ENCODE assay signal across 36 cellular contexts in the genomic region with DNA sequence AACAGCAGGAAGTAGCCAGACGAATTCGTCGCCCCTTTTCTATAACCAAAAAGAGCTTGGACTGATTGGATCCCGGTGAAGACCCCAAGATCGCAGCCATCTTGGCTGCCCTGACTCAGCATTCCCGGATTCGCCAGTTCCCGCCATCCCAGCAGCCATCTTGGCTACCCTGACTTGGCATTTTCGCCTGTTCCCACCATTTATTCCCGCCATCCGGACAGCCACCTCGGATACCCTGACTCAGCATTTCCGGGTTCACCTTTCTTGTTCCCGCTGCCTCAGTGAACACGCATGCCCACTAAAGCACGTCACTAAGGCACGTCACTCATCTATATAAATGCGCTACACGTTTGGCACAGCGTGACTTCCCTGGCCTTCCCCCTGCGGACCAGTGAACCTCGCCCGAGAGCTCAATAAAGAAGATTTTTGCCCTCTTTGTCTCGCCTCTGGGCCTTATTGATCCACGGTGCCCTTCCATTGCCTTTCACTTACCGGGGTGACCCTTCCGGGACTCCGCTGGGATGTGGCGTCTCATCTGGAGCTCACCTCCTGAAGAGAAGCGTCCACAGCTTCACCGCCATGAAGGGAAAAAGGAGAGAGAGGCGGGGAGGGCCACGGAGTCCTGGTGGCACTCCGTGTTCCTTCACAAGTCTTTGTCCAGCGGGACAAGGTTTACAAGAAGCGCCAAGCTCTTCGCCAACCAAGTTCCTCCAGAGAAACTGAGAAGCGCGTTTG. TPM values are rescaled to one million over a fixed set of nuclear protein-coding genes. Genes with fewer than 3 reads are reported as not detected.
DNase-seq lines count a peak whose midpoint lies in the region; ATAC-seq, FAIRE-seq and TF ChIP-seq lines count a peak whose summit lies in the region.
"Had no signal": no experiment of that assay in that cellular context is flagged by ENCODE, and none has a peak within 500 bp of the region (broad histone marks: within the 10 kb centered on the region; RNA-seq: fewer than 3 reads in every experiment).

No MANE protein-coding gene starts in this region.

- H3K36me3 ChIP-seq in K562 (ENCODE audit: control insufficient read depth, insufficient read depth, low read length): no peaks in the 10 kb centered on the region
- H3K36me3 ChIP-seq: BLaER1, gastroesophageal sphincter, upper lobe of left lung had no signal

- DNase-seq in Daoy (ENCODE audit: low read depth) (peak; percentile 23), NCI-H1105 treated with DMSO at 0.1 percent for 48 hours (lab: John Stamatoyannopoulos, UW) (peak; percentile 43), K562 (ENCODE audit: extremely low read depth in 1 of 4, low spot score in 3 of 4) (no peak), right cardiac atrium (no peak)
- DNase-seq: activated CD4-positive, alpha-beta T cell treated with anti-CD3 and anti-CD28 coated beads, Interleukin-2, amount 50 U/mL, for 4 hours; activated CD8-positive, alpha-beta memory T cell treated with anti-CD3 and anti-CD28 coated beads, Interleukin-2, amount 10 ng/mL, durations not matched to agents 7 days and 5 days; activated naive CD4-positive, alpha-beta T cell treated with anti-CD3 and anti-CD28 coated beads for 36 hours; activated T-cell treated with anti-CD3 and anti-CD28 coated beads, Interleukin-2, amount 50 U/mL, for 72 hours; GDM1; hippocampal formation; MM.1S; mucosa of descending colon; natural killer cell; NCI-H1436 treated with DMSO at 0.1 percent for 48 hours; NCI-H2171; NCI-H526; occipital lobe; SHP77 treated with DMSO at 0.1 percent for 48 hours; T-helper 2 cell had no signal

- no peak for TF ChIP-seq POLR2A in K562 (conservative IDR thresholded peaks at IDR 0.05)

- no peaks in the 10 kb centered on the region for H3K9me3 ChIP-seq in K562 (replicated peaks; ENCODE audit: control insufficient read depth, insufficient read depth, low read depth, low read length)
- no peaks in the 10 kb centered on the region for H3K9me3 ChIP-seq in right cardiac atrium (ENCODE audit: control insufficient read depth, low read length)

- H3K79me2 ChIP-seq in K562 (ENCODE audit: control insufficient read depth, insufficient read depth, low read length): no peaks in the 10 kb centered on the region

- no TSS peak for BruUV-seq in K562 (replicated peaks; lab: Mats Ljungman, UMichigan)

- intact Hi-C loops in K562 (cut with micrococcal nuclease) (no loop called here), right cardiac atrium (cut with DNase I) (no loop called here)

- peak overlapping the region; percentile 24; the same call in 1 of the 2 replicates for H2AFZ ChIP-seq in K562 (ENCODE audit: low read depth, low read length)

- H3K27me3 ChIP-seq in K562 (ENCODE audit: control insufficient read depth in 2 of 2, insufficient read depth in 2 of 2, low read length in 2 of 2) (peaks cover 6 to 47% of the 10 kb centered on the region in 2 experiments), right cardiac atrium (ENCODE audit: control insufficient read depth, insufficient read depth) (no peaks in the 10 kb centered on the region)
- H3K27me3 ChIP-seq: BLaER1, gastroesophageal sphincter, upper lobe of left lung had no signal

- no peak for FAIRE-seq in K562 (lab: Jason Lieb, UNC)
- FAIRE-seq: endothelial cell of umbilical vein had no signal

- no peaks in the 10 kb centered on the region for H3K9me1 ChIP-seq in K562 (ENCODE audit: control insufficient read depth, insufficient read depth, low read length)

- TF ChIP-seq RAD21 in K562 (CRISPR knock-in tag; conservative IDR thresholded peaks at IDR 0.05 in 1 of 2, IDR thresholded peaks at IDR 0.05 in 1 of 2): no peak

- CTCF ChIA-PET in K562 (lab: Yijun Ruan, JAX; ENCODE audit: low intra/inter-chr PET ratio): no interaction called here

- H3K9ac ChIP-seq in K562 (ENCODE audit: insufficient read depth in 1 of 2, low read depth in 2 of 2, low read length in 2 of 2): no peak overlapping the region
- H3K9ac ChIP-seq: BLaER1, KMS-11 had no signal

- H3K27ac ChIP-seq in C4-2B (peak overlapping the region; percentile 69), K562 (ENCODE audit: extremely low read depth, low read depth, low read length) (no peak overlapping the region), right cardiac atrium (ENCODE audit: low read length) (no peak overlapping the region)
- H3K27ac ChIP-seq: BLaER1, gastroesophageal sphincter, KMS-11, skin epidermis, upper lobe of left lung had no signal

- no peaks in the 10 kb centered on the region for H4K20me1 ChIP-seq in K562 (replicated peaks; ENCODE audit: control insufficient read depth, insufficient read depth, low read length)
- H4K20me1 ChIP-seq: BLaER1 had no signal

- 28% methylated on average over 32 of the region's 39 CpGs for WGBS in K562 (ENCODE audit: insufficient coverage, low coverage, missing lambda C conversion rate)
- 94% methylated on average over 39 of the region's 39 CpGs for WGBS in right cardiac atrium

- TF ChIP-seq EP300 in K562 (IDR thresholded peaks at IDR 0.05; ENCODE audit: low read length): no peak

- in situ Hi-C loops in K562 (cut with MboI): no loop called here

- ATAC-seq in K562 (no peak), GM19455 (IDR thresholded peaks at IDR 0.05; ENCODE audit: unreplicated experiment) (no peak), GM18867 (IDR thresholded peaks at IDR 0.05; ENCODE audit: unreplicated experiment) (no peak), GM21515 (IDR thresholded peaks at IDR 0.05; ENCODE audit: unreplicated experiment) (no peak), right cardiac atrium (no peak)
- ATAC-seq: activated CD8-positive, alpha-beta memory T cell treated with anti-CD3 and anti-CD28 coated beads, Interleukin-2, amount 10 ng/mL, durations not matched to agents 7 days and 5 days; activated T-cell treated with anti-CD3 and anti-CD28 coated beads, Interleukin-2, amount 50 U/mL, for 72 hours; gastroesophageal sphincter; mucosa of descending colon; natural killer cell; Panc1; stimulated activated memory B cell treated with anti-CD40 and anti-IgM and Interleukin-4, amounts not matched to agents 10 μg/mL and 1 μg/mL and 100 μg/mL, for 72 hours had no signal

- POLR2A ChIA-PET in K562 (lab: Yijun Ruan, JAX): no interaction called here

- no peak overlapping the region; the same call in 1 of the 2 replicates for H3K4me2 ChIP-seq in K562 (ENCODE audit: insufficient read depth, low read length)
- H3K4me2 ChIP-seq: BLaER1, KMS-11 had no signal

- H3K4me3 ChIP-seq in K562: no peak overlapping the region
- H3K4me3 ChIP-seq in right cardiac atrium (ENCODE audit: low read length): no peak overlapping the region
- H3K4me3 ChIP-seq: BLaER1, gastroesophageal sphincter, lung, mucosa of descending colon, skin epidermis, upper lobe of left lung had no signal

- H3K4me1 ChIP-seq in K562 (replicated peaks in 1 of 2; ENCODE audit: control insufficient read depth in 2 of 2, insufficient read depth in 2 of 2, low read length in 2 of 2): peaks cover 0 to 3% of the 10 kb centered on the region in 2 experiments; a peak in 1 of 5 replicates
- H3K4me1 ChIP-seq in right cardiac atrium (ENCODE audit: control insufficient read depth, insufficient read depth, low read length): no peaks in the 10 kb centered on the region
- H3K4me1 ChIP-seq: BLaER1, gastroesophageal sphincter, upper lobe of left lung had no signal

- TF ChIP-seq CTCF in C4-2B (conservative IDR thresholded peaks at IDR 0.05) (no peak), K562 (IDR thresholded peaks at IDR 0.05 in 2 of 3, conservative IDR thresholded peaks at IDR 0.05 in 1 of 3; ENCODE audit: insufficient read depth in 2 of 3, low read depth in 1 of 3, low read length in 3 of 3) (no peak)

RNA-seq across cellular contexts. Expression of gene OR56A3, which starts 4.0 kb away (rescaled TPM):
- 0.11 and 1.3 TPM in 2 replicates for total RNA-seq in Daoy (2014; rRNA removed; shearing (Covaris generic))
- total RNA-seq in K562 (2011; cell fraction: chromatin; rRNA removed; ENCODE audit: low replicate concordance): not detected in 2 replicates
- total RNA-seq in K562 (2011; cell fraction: nucleolus; rRNA removed): not detected in 2 replicates
- not detected in 2 replicates for total RNA-seq in K562 (2011; cell fraction: nucleoplasm; rRNA removed)
- total RNA-seq in K562 (2014; rRNA removed) (not detected in 2 replicates), K562 (2014; rRNA removed; fragmentation: Illumina TruSeq; extraction: Trizol) (not detected in 2 replicates), K562 (2015; rRNA removed; fragmentation: Illumina TruSeq; extraction: Trizol) (not detected in 2 replicates), K562 (2021) (not detected in 2 replicates), right cardiac atrium (not detected)
- polyA plus RNA-seq in K562 (2011; rRNA removed) (not detected in 2 replicates), K562 (2014; fragmentation: Illumina TruSeq; extraction: Trizol) (not detected in 2 replicates), K562 (2014; fragmentation: Nextera tagmentation; extraction: Ambion mirVana) (not detected), K562 (2014; rRNA removed) (not detected in 2 replicates), right cardiac atrium (not detected)
- not detected in 2 replicates for polyA plus RNA-seq in K562 (2011; cell fraction: cytosol; rRNA removed)
- polyA plus RNA-seq in K562 (2011; cell fraction: nucleus; rRNA removed): not detected in 2 replicates
- not detected in 2 replicates for polyA plus RNA-seq in K562 (2012)
- not detected in 2 replicates for polyA minus RNA-seq in K562 (2011; rRNA and poly(A)+ RNA removed)
- not detected in 2 replicates for polyA minus RNA-seq in K562 (2011; cell fraction: cytosol; rRNA and poly(A)+ RNA removed)
- polyA minus RNA-seq in K562 (2011; cell fraction: nucleus; rRNA and poly(A)+ RNA removed): not detected in 2 replicates
- total RNA-seq: activated CD8-positive, alpha-beta memory T cell treated with anti-CD3 and anti-CD28 coated beads, Interleukin-2, amount 10 ng/mL, durations not matched to agents 7 days and 5 days; activated naive CD4-positive, alpha-beta T cell treated with anti-CD3 and anti-CD28 coated beads for 36 hours; activated T-cell treated with anti-CD3 and anti-CD28 coated beads, Interleukin-2, amount 50 U/mL, for 72 hours; endothelial cell of umbilical vein; fibroblast of lung; gastroesophageal sphincter; HT-29; lung; mucosa of descending colon; natural killer cell; occipital lobe; renal cortical epithelial cell; subcutaneous adipose tissue; upper lobe of left lung had no signal
- polyA plus RNA-seq: endothelial cell of umbilical vein, fibroblast of lung, lung had no signal

RNA-seq across cellular contexts. Expression of gene OR56A5, which starts 30.3 kb away (rescaled TPM):
- not detected in 2 replicates for total RNA-seq in Daoy (2014; rRNA removed; shearing (Covaris generic))
- total RNA-seq in K562 (2011; cell fraction: chromatin; rRNA removed; ENCODE audit: low replicate concordance): not detected in 2 replicates
- total RNA-seq in K562 (2011; cell fraction: nucleolus; rRNA removed): not detected in 2 replicates
- total RNA-seq in K562 (2011; cell fraction: nucleoplasm; rRNA removed): not detected in 2 replicates
- total RNA-seq in K562 (2014; rRNA removed) (not detected in 2 replicates), K562 (2014; rRNA removed; fragmentation: Illumina TruSeq; extraction: Trizol) (not detected in 2 replicates), K562 (2015; rRNA removed; fragmentation: Illumina TruSeq; extraction: Trizol) (not detected in 2 replicates), K562 (2021) (not detected in 2 replicates), right cardiac atrium (not detected)
- polyA plus RNA-seq in K562 (2011; rRNA removed) (not detected in 2 replicates), K562 (2014; fragmentation: Illumina TruSeq; extraction: Trizol) (not detected in 2 replicates), K562 (2014; fragmentation: Nextera tagmentation; extraction: Ambion mirVana) (not detected), K562 (2014; rRNA removed) (not detected in 2 replicates), right cardiac atrium (not detected)
- polyA plus RNA-seq in K562 (2011; cell fraction: cytosol; rRNA removed): not detected in 2 replicates
- polyA plus RNA-seq in K562 (2011; cell fraction: nucleus; rRNA removed): not detected in 2 replicates
- not detected in 2 replicates for polyA plus RNA-seq in K562 (2012)
- 0.39 TPM in 1 of 2 replicates, not detected in the other for polyA minus RNA-seq in K562 (2011; rRNA and poly(A)+ RNA removed)
- polyA minus RNA-seq in K562 (2011; cell fraction: cytosol; rRNA and poly(A)+ RNA removed): not detected in 2 replicates
- not detected in 2 replicates for polyA minus RNA-seq in K562 (2011; cell fraction: nucleus; rRNA and poly(A)+ RNA removed)
- total RNA-seq: activated CD8-positive, alpha-beta memory T cell treated with anti-CD3 and anti-CD28 coated beads, Interleukin-2, amount 10 ng/mL, durations not matched to agents 7 days and 5 days; activated naive CD4-positive, alpha-beta T cell treated with anti-CD3 and anti-CD28 coated beads for 36 hours; activated T-cell treated with anti-CD3 and anti-CD28 coated beads, Interleukin-2, amount 50 U/mL, for 72 hours; endothelial cell of umbilical vein; fibroblast of lung; gastroesophageal sphincter; HT-29; lung; mucosa of descending colon; occipital lobe; renal cortical epithelial cell; subcutaneous adipose tissue; upper lobe of left lung had no signal
- polyA plus RNA-seq: endothelial cell of umbilical vein, fibroblast of lung, lung had no signal

RNA-seq across cellular contexts. Expression of gene OR52E5, which starts 45.0 kb away (rescaled TPM):
- not detected in 2 replicates for total RNA-seq in Daoy (2014; rRNA removed; shearing (Covaris generic))
- not detected in 2 replicates for total RNA-seq in K562 (2011; cell fraction: chromatin; rRNA removed; ENCODE audit: low replicate concordance)
- total RNA-seq in K562 (2011; cell fraction: nucleolus; rRNA removed): not detected in 2 replicates
- total RNA-seq in K562 (2011; cell fraction: nucleoplasm; rRNA removed): not detected in 2 replicates
- total RNA-seq in K562 (2014; rRNA removed) (not detected in 2 replicates), K562 (2014; rRNA removed; fragmentation: Illumina TruSeq; extraction: Trizol) (not detected in 2 replicates), K562 (2015; rRNA removed; fragmentation: Illumina TruSeq; extraction: Trizol) (not detected in 2 replicates), K562 (2021) (not detected in 2 replicates), right cardiac atrium (not detected)
- polyA plus RNA-seq in K562 (2011; rRNA removed) (not detected in 2 replicates), K562 (2014; fragmentation: Illumina TruSeq; extraction: Trizol) (not detected in 2 replicates), K562 (2014; fragmentation: Nextera tagmentation; extraction: Ambion mirVana) (not detected), K562 (2014; rRNA removed) (not detected in 2 replicates), right cardiac atrium (not detected)
- not detected in 2 replicates for polyA plus RNA-seq in K562 (2011; cell fraction: cytosol; rRNA removed)
- not detected in 2 replicates for polyA plus RNA-seq in K562 (2011; cell fraction: nucleus; rRNA removed)
- not detected in 2 replicates for polyA plus RNA-seq in K562 (2012)
- not detected in 2 replicates for polyA minus RNA-seq in K562 (2011; rRNA and poly(A)+ RNA removed)
- not detected in 2 replicates for polyA minus RNA-seq in K562 (2011; cell fraction: cytosol; rRNA and poly(A)+ RNA removed)
- polyA minus RNA-seq in K562 (2011; cell fraction: nucleus; rRNA and poly(A)+ RNA removed): not detected in 2 replicates
- total RNA-seq: activated CD8-positive, alpha-beta memory T cell treated with anti-CD3 and anti-CD28 coated beads, Interleukin-2, amount 10 ng/mL, durations not matched to agents 7 days and 5 days; activated naive CD4-positive, alpha-beta T cell treated with anti-CD3 and anti-CD28 coated beads for 36 hours; activated T-cell treated with anti-CD3 and anti-CD28 coated beads, Interleukin-2, amount 50 U/mL, for 72 hours; endothelial cell of umbilical vein; fibroblast of lung; gastroesophageal sphincter; HT-29; lung; mucosa of descending colon; natural killer cell; occipital lobe; renal cortical epithelial cell; subcutaneous adipose tissue; upper lobe of left lung had no signal
- polyA plus RNA-seq: endothelial cell of umbilical vein, fibroblast of lung, lung had no signal

RNA-seq across cellular contexts. Expression of gene OR52L1, which starts 48.8 kb away (rescaled TPM):
- total RNA-seq in Daoy (2014; rRNA removed; shearing (Covaris generic)): not detected in 2 replicates
- not detected in 2 replicates for total RNA-seq in K562 (2011; cell fraction: chromatin; rRNA removed; ENCODE audit: low replicate concordance)
- not detected in 2 replicates for total RNA-seq in K562 (2011; cell fraction: nucleolus; rRNA removed)
- not detected in 2 replicates for total RNA-seq in K562 (2011; cell fraction: nucleoplasm; rRNA removed)
- total RNA-seq in K562 (2014; rRNA removed): not detected in 2 replicates
- not detected in 2 replicates for total RNA-seq in K562 (2014; rRNA removed; fragmentation: Illumina TruSeq; extraction: Trizol)
- not detected in 2 replicates for total RNA-seq in K562 (2015; rRNA removed; fragmentation: Illumina TruSeq; extraction: Trizol)
- total RNA-seq in K562 (2021): not detected in 2 replicates
- not detected in 2 replicates for polyA plus RNA-seq in K562 (2011; rRNA removed)
- not detected in 2 replicates for polyA plus RNA-seq in K562 (2011; cell fraction: cytosol; rRNA removed)
- not detected in 2 replicates for polyA plus RNA-seq in K562 (2011; cell fraction: nucleus; rRNA removed)
- polyA plus RNA-seq in K562 (2012): not detected in 2 replicates
- not detected in 2 replicates for polyA plus RNA-seq in K562 (2014; fragmentation: Illumina TruSeq; extraction: Trizol)
- not detected for polyA plus RNA-seq in K562 (2014; fragmentation: Nextera tagmentation; extraction: Ambion mirVana)
- polyA plus RNA-seq in K562 (2014; rRNA removed): not detected in 2 replicates
- polyA minus RNA-seq in K562 (2011; rRNA and poly(A)+ RNA removed): not detected in 2 replicates
- polyA minus RNA-seq in K562 (2011; cell fraction: cytosol; rRNA and poly(A)+ RNA removed): not detected in 2 replicates
- not detected in 2 replicates for polyA minus RNA-seq in K562 (2011; cell fraction: nucleus; rRNA and poly(A)+ RNA removed)
- not detected for total RNA-seq in right cardiac atrium
- not detected for polyA plus RNA-seq in right cardiac atrium
- total RNA-seq: activated CD8-positive, alpha-beta memory T cell treated with anti-CD3 and anti-CD28 coated beads, Interleukin-2, amount 10 ng/mL, durations not matched to agents 7 days and 5 days; activated naive CD4-positive, alpha-beta T cell treated with anti-CD3 and anti-CD28 coated beads for 36 hours; activated T-cell treated with anti-CD3 and anti-CD28 coated beads, Interleukin-2, amount 50 U/mL, for 72 hours; endothelial cell of umbilical vein; fibroblast of lung; gastroesophageal sphincter; HT-29; mucosa of descending colon; occipital lobe; renal cortical epithelial cell; subcutaneous adipose tissue; upper lobe of left lung had no signal
- polyA plus RNA-seq: fibroblast of lung, lung had no signal

RNA-seq across cellular contexts. Expression of gene OR52E4, which starts 57.6 kb away (rescaled TPM):
- total RNA-seq in Daoy (2014; rRNA removed; shearing (Covaris generic)): not detected in 2 replicates
- not detected in 2 replicates for total RNA-seq in K562 (2011; cell fraction: chromatin; rRNA removed; ENCODE audit: low replicate concordance)
- total RNA-seq in K562 (2011; cell fraction: nucleolus; rRNA removed): not detected in 2 replicates
- not detected in 2 replicates for total RNA-seq in K562 (2011; cell fraction: nucleoplasm; rRNA removed)
- total RNA-seq in K562 (2014; rRNA removed) (not detected in 2 replicates), K562 (2014; rRNA removed; fragmentation: Illumina TruSeq; extraction: Trizol) (not detected in 2 replicates), K562 (2015; rRNA removed; fragmentation: Illumina TruSeq; extraction: Trizol) (not detected in 2 replicates), K562 (2021) (not detected in 2 replicates), right cardiac atrium (not detected)
- polyA plus RNA-seq in K562 (2011; rRNA removed) (not detected in 2 replicates), K562 (2014; fragmentation: Illumina TruSeq; extraction: Trizol) (not detected in 2 replicates), K562 (2014; fragmentation: Nextera tagmentation; extraction: Ambion mirVana) (not detected), K562 (2014; rRNA removed) (not detected in 2 replicates), right cardiac atrium (not detected)
- not detected in 2 replicates for polyA plus RNA-seq in K562 (2011; cell fraction: cytosol; rRNA removed)
- not detected in 2 replicates for polyA plus RNA-seq in K562 (2011; cell fraction: nucleus; rRNA removed)
- polyA plus RNA-seq in K562 (2012): not detected in 2 replicates
- not detected in 2 replicates for polyA minus RNA-seq in K562 (2011; rRNA and poly(A)+ RNA removed)
- not detected in 2 replicates for polyA minus RNA-seq in K562 (2011; cell fraction: cytosol; rRNA and poly(A)+ RNA removed)
- polyA minus RNA-seq in K562 (2011; cell fraction: nucleus; rRNA and poly(A)+ RNA removed): not detected in 2 replicates
- total RNA-seq: activated CD8-positive, alpha-beta memory T cell treated with anti-CD3 and anti-CD28 coated beads, Interleukin-2, amount 10 ng/mL, durations not matched to agents 7 days and 5 days; activated naive CD4-positive, alpha-beta T cell treated with anti-CD3 and anti-CD28 coated beads for 36 hours; activated T-cell treated with anti-CD3 and anti-CD28 coated beads, Interleukin-2, amount 50 U/mL, for 72 hours; endothelial cell of umbilical vein; fibroblast of lung; gastroesophageal sphincter; HT-29; lung; mucosa of descending colon; natural killer cell; occipital lobe; renal cortical epithelial cell; subcutaneous adipose tissue; upper lobe of left lung had no signal
- polyA plus RNA-seq: endothelial cell of umbilical vein, fibroblast of lung, lung had no signal

Comparison
In these comparisons a context has a peak if more than half of its experiments do, and no peak if none do; other contexts are left out.
1. DNase-seq: peak in Daoy (single experiment) and NCI-H1105 treated with DMSO at 0.1 percent for 48 hours (single experiment); none in K562 (0 of 4) and right cardiac atrium (0 of 3).